In genomic region chr1:38979380-38979779, GRCh38 we compare ENCODE assay signal across 2 cellular contexts.
TF ChIP-seq lines count a peak whose summit lies in the region.
"Not testable (repeated sequence)": the region's sequence is repeated elsewhere in the genome, so short reads cannot be mapped to it uniquely, and the experiment has no call there.

No MANE protein-coding gene starts in this region.

TF ChIP-seq in HEK293, 187 proteins besides CTCF, POLR2A, EP300 and RAD21:
- TF ChIP-seq SP7 (tag by site-specific recombination; IDR thresholded peaks at IDR 0.05) (peak; percentile 65), WT1 (tag by site-specific recombination; IDR thresholded peaks at IDR 0.05) (peak; percentile 50), PRDM10 (tag by site-specific recombination; IDR thresholded peaks at IDR 0.05) (0 out of 2 replicates have a peak, but pooled peaks have one; percentile 8)

TF ChIP-seq in K562, 482 proteins besides CTCF, POLR2A, EP300 and RAD21:
- TF ChIP-seq MEIS2 (IDR thresholded peaks at IDR 0.05; ENCODE audit: partially characterized antibody), result peak; percentile 74
- TF ChIP-seq PBX2 (CRISPR knock-in tag; IDR thresholded peaks at IDR 0.05; ENCODE audit: low read depth), result not testable (repeated sequence)
- TF ChIP-seq PBX2 (tag; conservative IDR thresholded peaks at IDR 0.05; ENCODE audit: low read depth), result peak; percentile 57; the same call in 1 of the 2 replicates
- TF ChIP-seq ZNF384 (IDR thresholded peaks at IDR 0.05; ENCODE audit: low read depth, low read length), result 0 out of 2 replicates have a peak, but pooled peaks have one; percentile 28
- peak; percentile 45; the same call in 1 of the 2 replicates for TF ChIP-seq PKNOX1 (IDR thresholded peaks at IDR 0.05)
